ENCODE assay signal across 1 cellular context in the genomic region with DNA sequence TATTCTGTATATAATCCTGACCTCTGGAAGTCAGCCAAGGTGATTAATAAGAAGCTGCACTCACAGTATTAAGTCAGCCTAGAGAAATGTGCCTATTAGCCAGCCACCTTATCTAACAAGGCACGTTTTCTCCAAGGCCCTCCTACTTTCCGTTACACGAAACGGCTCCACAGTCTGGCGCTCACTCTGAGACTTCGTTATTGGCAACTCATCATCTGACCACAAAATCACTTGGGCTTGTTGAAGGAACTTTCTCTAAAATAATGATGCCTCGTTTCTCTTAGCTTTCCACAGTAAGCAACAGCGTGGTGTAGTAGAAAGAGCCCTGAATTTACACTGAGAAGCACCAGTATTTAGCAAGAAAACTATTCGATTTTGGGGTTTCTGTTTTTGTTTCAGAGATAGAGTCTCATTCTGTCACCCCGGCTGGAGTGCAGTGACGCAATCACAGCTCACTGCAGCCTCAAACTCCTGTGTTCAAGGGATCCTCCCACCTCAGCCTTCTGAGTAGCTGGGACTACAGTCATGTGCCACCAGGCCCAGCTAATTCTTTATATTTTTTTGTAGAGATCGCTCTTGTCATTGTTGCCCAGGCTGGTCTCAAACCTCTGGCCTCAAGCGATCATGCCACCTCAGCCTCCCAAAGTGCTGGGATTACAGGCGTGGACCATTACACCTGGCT.
TF ChIP-seq lines count a peak whose summit lies in the region.

No MANE protein-coding gene starts in this region.

TF ChIP-seq in SK-N-SH, 30 proteins besides CTCF, POLR2A, EP300 and RAD21 (continued from another document):
- TF ChIP-seq, protein P1, sequence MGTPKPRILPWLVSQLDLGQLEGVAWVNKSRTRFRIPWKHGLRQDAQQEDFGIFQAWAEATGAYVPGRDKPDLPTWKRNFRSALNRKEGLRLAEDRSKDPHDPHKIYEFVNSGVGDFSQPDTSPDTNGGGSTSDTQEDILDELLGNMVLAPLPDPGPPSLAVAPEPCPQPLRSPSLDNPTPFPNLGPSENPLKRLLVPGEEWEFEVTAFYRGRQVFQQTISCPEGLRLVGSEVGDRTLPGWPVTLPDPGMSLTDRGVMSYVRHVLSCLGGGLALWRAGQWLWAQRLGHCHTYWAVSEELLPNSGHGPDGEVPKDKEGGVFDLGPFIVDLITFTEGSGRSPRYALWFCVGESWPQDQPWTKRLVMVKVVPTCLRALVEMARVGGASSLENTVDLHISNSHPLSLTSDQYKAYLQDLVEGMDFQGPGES (IDR thresholded peaks at IDR 0.05; ENCODE audit: low read depth, low read length) = no peak
- no peak for TF ChIP-seq RCOR1 (IDR thresholded peaks at IDR 0.05; ENCODE audit: low read length)
- no peak for TF ChIP-seq MEF2A (IDR thresholded peaks at IDR 0.05; ENCODE audit: borderline replicate concordance, low read depth)
- no peak for TF ChIP-seq MXI1 (IDR thresholded peaks at IDR 0.05; ENCODE audit: low read depth, low read length)
- TF ChIP-seq ELF1 (IDR thresholded peaks at IDR 0.05) = no peak
- TF ChIP-seq RFX5 (IDR thresholded peaks at IDR 0.05; ENCODE audit: low read length) = no peak
- TF ChIP-seq USF1 (IDR thresholded peaks at IDR 0.05; ENCODE audit: borderline replicate concordance, low read depth) = no peak
- no peak for TF ChIP-seq TAF1 (IDR thresholded peaks at IDR 0.05; ENCODE audit: borderline replicate concordance, low read depth, low read length)
- no peak for TF ChIP-seq TCF12 (IDR thresholded peaks at IDR 0.05)
- TF ChIP-seq TEAD4 (IDR thresholded peaks at IDR 0.05; ENCODE audit: borderline replicate concordance, insufficient read depth) = no peak
